Comparison of ENCODE assay signal across 22 cellular contexts in the genomic region with DNA sequence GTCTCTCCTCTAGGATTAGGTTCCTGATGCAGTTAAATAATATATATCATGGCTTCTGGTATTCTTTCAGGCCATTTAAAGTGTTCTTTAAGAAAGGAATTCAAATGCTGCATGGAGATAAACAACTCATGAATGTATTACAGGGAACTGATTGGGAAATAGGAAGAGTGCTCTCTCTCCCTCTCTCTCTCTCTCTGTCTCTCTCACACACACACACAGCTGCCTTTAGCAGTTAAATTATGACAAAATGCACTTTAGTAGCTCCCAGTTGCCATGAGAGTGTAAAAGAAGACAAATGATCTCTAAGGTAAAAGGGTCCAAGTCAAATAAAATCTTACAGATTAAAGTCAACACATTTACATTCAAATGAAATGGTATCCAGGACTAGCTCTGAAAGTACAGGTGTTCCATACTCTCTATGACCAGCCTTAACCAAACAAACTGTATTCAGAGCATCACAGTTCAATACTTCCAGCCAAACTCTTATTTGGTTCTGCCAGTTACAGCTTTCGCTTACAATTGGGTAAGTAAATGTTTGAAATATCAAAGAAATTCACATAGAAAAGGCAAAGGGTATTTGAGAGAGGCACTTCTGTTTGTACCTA.
DNase-seq lines count a peak whose midpoint lies in the region; ATAC-seq lines count a peak whose summit lies in the region.
"Had no signal": no experiment of that assay in that cellular context is flagged by ENCODE, and none has a peak within 500 bp of the region (broad histone marks: within the 10 kb centered on the region; RNA-seq: fewer than 3 reads in every experiment).

No MANE protein-coding gene starts in this region.

- H3K9me3 Mint-ChIP-seq in activated T-cell treated with anti-CD3 and anti-CD28 coated beads, Interleukin-2, amount 50 U/mL, for 72 hours, result no peaks in the 10 kb centered on the region
- H3K9me3 Mint-ChIP-seq: activated naive CD4-positive, alpha-beta T cell treated with anti-CD3 and anti-CD28 coated beads for 36 hours; activated T-cell treated with anti-CD3 and anti-CD28 coated beads, Interleukin-2, amount 50 U/mL, for 24 hours had no signal

- intact Hi-C loops in posterior cingulate gyrus (cut with DNase I), result no loop called here

- H3K27ac Mint-ChIP-seq in activated T-cell treated with anti-CD3 and anti-CD28 coated beads, Interleukin-2, amount 50 U/mL, for 72 hours, result no peak overlapping the region
- H3K27ac Mint-ChIP-seq: activated naive CD4-positive, alpha-beta T cell treated with anti-CD3 and anti-CD28 coated beads for 36 hours; activated T-cell treated with anti-CD3 and anti-CD28 coated beads, Interleukin-2, amount 50 U/mL, for 24 hours had no signal

- no peaks in the 10 kb centered on the region for H3K4me1 Mint-ChIP-seq in activated T-cell treated with anti-CD3 and anti-CD28 coated beads, Interleukin-2, amount 50 U/mL, for 72 hours (ENCODE audit: low read depth)

- DNase-seq in COR-L47 (lab: John Stamatoyannopoulos, UW) (peak; percentile 45), NCI-H1436 (lab: John Stamatoyannopoulos, UW) (peak; percentile 26), NCI-H510A (lab: John Stamatoyannopoulos, UW) (peak; percentile 12), iris pigment epithelial cell (ENCODE audit: low read depth) (peak; percentile 29), posterior cingulate gyrus (no peak), HCEC 1CT (no peak), cortex of kidney (lab: John Stamatoyannopoulos, UW) (no peak)
- DNase-seq in activated T-cell treated with anti-CD3 and anti-CD28 coated beads, Interleukin-2, amount 50 U/mL, for 72 hours, result no peak
- DNase-seq: activated CD8-positive, alpha-beta memory T cell treated with anti-CD3 and anti-CD28 coated beads for 24 hours; activated naive CD4-positive, alpha-beta T cell treated with anti-CD3 and anti-CD28 coated beads for 36 hours; activated T-cell treated with anti-CD3 and anti-CD28 coated beads, Interleukin-2, amount 50 U/mL, for 24 hours; amygdala; BE2C; mammary epithelial cell; NCI-H187; ovary; Peyer's patch; stimulated activated CD8-positive, alpha-beta memory T cell treated with anti-CD3 and anti-CD28 coated beads, Interleukin-4, amount 100 ng/mL, for 48 hours; T-helper 1 cell; trophoblast cell had no signal

- H3K27me3 Mint-ChIP-seq in activated T-cell treated with anti-CD3 and anti-CD28 coated beads, Interleukin-2, amount 50 U/mL, for 72 hours (ENCODE audit: low read depth), result no peaks in the 10 kb centered on the region

- no peak overlapping the region for H3K4me3 Mint-ChIP-seq in activated T-cell treated with anti-CD3 and anti-CD28 coated beads, Interleukin-2, amount 50 U/mL, for 72 hours
- H3K4me3 Mint-ChIP-seq: activated naive CD4-positive, alpha-beta T cell treated with anti-CD3 and anti-CD28 coated beads for 36 hours; activated T-cell treated with anti-CD3 and anti-CD28 coated beads, Interleukin-2, amount 50 U/mL, for 24 hours had no signal

- no peaks in the 10 kb centered on the region for H3K36me3 Mint-ChIP-seq in activated T-cell treated with anti-CD3 and anti-CD28 coated beads, Interleukin-2, amount 50 U/mL, for 72 hours (ENCODE audit: insufficient read depth in 2 of 2)

- ATAC-seq in activated T-cell treated with anti-CD3 and anti-CD28 coated beads, Interleukin-2, amount 50 U/mL, for 72 hours (replicated peaks in 1 of 2), result no peak
- ATAC-seq: A549, sciatic nerve had no signal

Comparison
In these comparisons a context has a peak if more than half of its experiments do, and no peak if none do; other contexts are left out.
1. DNase-seq: peak in COR-L47 (single experiment), NCI-H1436 (single experiment), NCI-H510A (single experiment) and iris pigment epithelial cell (single experiment); none in posterior cingulate gyrus (0 of 10), HCEC 1CT (single experiment), cortex of kidney (single experiment) and activated T-cell treated with anti-CD3 and anti-CD28 coated beads, Interleukin-2, amount 50 U/mL, for 72 hours (0 of 2).